Comparison of ENCODE assay signal across 25 cellular contexts in the genomic region with DNA sequence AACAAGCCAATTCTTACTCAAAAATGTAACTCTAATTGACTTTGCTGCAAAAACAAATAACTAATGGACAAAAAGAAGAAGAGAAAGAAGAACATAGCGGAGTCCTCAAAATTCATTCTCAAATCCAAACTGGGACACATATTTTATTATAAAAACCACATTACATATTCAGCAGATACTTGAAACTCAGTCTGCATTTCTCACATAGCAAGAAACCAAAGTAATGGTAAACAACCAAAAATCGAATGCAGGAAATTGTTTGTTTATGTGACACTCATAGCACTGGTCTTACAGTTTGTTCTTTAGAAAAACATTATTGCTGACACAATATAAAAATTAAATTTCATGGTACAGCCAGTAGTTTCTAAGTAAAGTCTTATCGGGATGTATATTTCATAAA.
"Had no signal": no experiment of that assay in that cellular context is flagged by ENCODE, and none has a peak within 500 bp of the region (broad histone marks: within the 10 kb centered on the region; RNA-seq: fewer than 3 reads in every experiment).

No MANE protein-coding gene starts in this region.

- H3K4me1 Mint-ChIP-seq: memory B cell; mesothelial cell of epicardium; naive B cell; neural crest cell; stimulated activated naive B cell treated with anti-CD40 and anti-IgM and Interleukin-4, amounts not matched to agents 10 μg/mL and 1 μg/mL and 100 μg/mL, for 72 hours had no signal

- H3K36me3 Mint-ChIP-seq: mesothelial cell of epicardium; naive B cell; stimulated activated naive B cell treated with anti-CD40 and anti-IgM and Interleukin-4, amounts not matched to agents 10 μg/mL and 1 μg/mL and 100 μg/mL, for 72 hours had no signal

- H3K4me3 ChIP-seq: coronary artery, esophagus muscularis mucosa, gastrocnemius medialis, lung, mucosa of descending colon, prostate gland, right atrium auricular region, skin epidermis, thoracic aorta had no signal

- H3K27ac Mint-ChIP-seq: effector memory CD8-positive, alpha-beta T cell; memory B cell; mesothelial cell of epicardium; naive B cell; natural killer cell treated with Interleukin-12 subunit alpha and Interleukin-12 subunit beta and Interleukin-15 and Interleukin-18, amount 100 ng/mL, for 72 hours; stimulated activated naive B cell treated with anti-CD40 and anti-IgM and Interleukin-4, amounts not matched to agents 10 μg/mL and 1 μg/mL and 100 μg/mL, for 72 hours; stimulated activated naive CD8-positive, alpha-beta T cell treated with anti-CD3 and anti-CD28 coated beads, Interleukin-15, Interleukin-2, amounts not matched to agents 100 ng/mL and 50 ng/mL, for 24 hours had no signal

- H3K4me1 ChIP-seq: esophagus muscularis mucosa, gastrocnemius medialis, prostate gland, right atrium auricular region had no signal

- ATAC-seq: effector memory CD8-positive, alpha-beta T cell; gastrocnemius medialis; left lobe of liver; mucosa of descending colon; natural killer cell treated with Interleukin-12 subunit alpha and Interleukin-12 subunit beta and Interleukin-15 and Interleukin-18, amount 100 ng/mL, for 72 hours; stimulated activated naive B cell treated with anti-CD40 and anti-IgM and Interleukin-4, amounts not matched to agents 10 μg/mL and 1 μg/mL and 100 μg/mL, for 72 hours had no signal

- DNase-seq: effector memory CD8-positive, alpha-beta T cell; foreskin fibroblast; gastrocnemius medialis; head of caudate nucleus; kidney; mucosa of descending colon; naive B cell; stimulated activated CD4-positive, alpha-beta T cell treated with anti-CD3 and anti-CD28 coated beads, Interleukin-15, amount 100 ng/mL, for 24 hours; stimulated activated CD4-positive, alpha-beta T cell treated with anti-CD3 and anti-CD28 coated beads, Interleukin-2, amount 100 ng/mL, for 48 hours; stimulated activated naive B cell treated with anti-CD40 and anti-IgM and Interleukin-4, amounts not matched to agents 10 μg/mL and 1 μg/mL and 100 μg/mL, for 72 hours; trophoblast cell had no signal

- H3K9me3 ChIP-seq: esophagus muscularis mucosa, gastrocnemius medialis, mucosa of descending colon, prostate gland, right atrium auricular region had no signal

- H3K27me3 Mint-ChIP-seq: effector memory CD8-positive, alpha-beta T cell; memory B cell; naive B cell; natural killer cell treated with Interleukin-12 subunit alpha and Interleukin-12 subunit beta and Interleukin-15 and Interleukin-18, amount 100 ng/mL, for 72 hours; stimulated activated naive B cell treated with anti-CD40 and anti-IgM and Interleukin-4, amounts not matched to agents 10 μg/mL and 1 μg/mL and 100 μg/mL, for 72 hours; stimulated activated naive CD8-positive, alpha-beta T cell treated with anti-CD3 and anti-CD28 coated beads, Interleukin-15, Interleukin-2, amounts not matched to agents 100 ng/mL and 50 ng/mL, for 24 hours had no signal

- H3K36me3 ChIP-seq: esophagus muscularis mucosa, gastrocnemius medialis, prostate gland, right atrium auricular region, thoracic aorta had no signal

- H3K4me3 Mint-ChIP-seq: effector memory CD8-positive, alpha-beta T cell; memory B cell; mesothelial cell of epicardium; naive B cell; natural killer cell treated with Interleukin-12 subunit alpha and Interleukin-12 subunit beta and Interleukin-15 and Interleukin-18, amount 100 ng/mL, for 72 hours; neural crest cell; stimulated activated naive B cell treated with anti-CD40 and anti-IgM and Interleukin-4, amounts not matched to agents 10 μg/mL and 1 μg/mL and 100 μg/mL, for 72 hours; stimulated activated naive CD8-positive, alpha-beta T cell treated with anti-CD3 and anti-CD28 coated beads, Interleukin-15, Interleukin-2, amounts not matched to agents 100 ng/mL and 50 ng/mL, for 24 hours had no signal

- H3K27ac ChIP-seq: coronary artery, epithelial cell of prostate, esophagus muscularis mucosa, gastrocnemius medialis, prostate gland, right atrium auricular region, skin epidermis, thoracic aorta had no signal

- H3K27me3 ChIP-seq: esophagus muscularis mucosa, gastrocnemius medialis, right atrium auricular region had no signal
